ENCODE assay signal across 1 cellular context in genomic region chr20:48657426-48658197, GRCh38.
TF ChIP-seq lines count a peak whose summit lies in the region.

No MANE protein-coding gene starts in this region.

TF ChIP-seq in IMR-90, 13 proteins besides CTCF, POLR2A, EP300 and RAD21 (continued from another document):
- TF ChIP-seq MXI1 (IDR thresholded peaks at IDR 0.05; ENCODE audit: borderline replicate concordance, low read depth, low read length) (no peak), CEBPB (IDR thresholded peaks at IDR 0.05; ENCODE audit: low read depth, low read length) (no peak)
